In genomic region chr10:29947701-29948060, GRCh38 we compare ENCODE assay signal across 14 cellular contexts.
DNase-seq lines count a peak whose midpoint lies in the region; ATAC-seq and TF ChIP-seq lines count a peak whose summit lies in the region.
"Had no signal": no experiment of that assay in that cellular context is flagged by ENCODE, and none has a peak within 500 bp of the region (broad histone marks: within the 10 kb centered on the region; RNA-seq: fewer than 3 reads in every experiment).

No MANE protein-coding gene starts in this region.

- H3K36me3 ChIP-seq in HCT116 (ENCODE audit: control insufficient read depth in 1 of 2, insufficient read depth in 2 of 2, low read length in 2 of 2): no peaks in the 10 kb centered on the region
- H3K36me3 ChIP-seq in stomach smooth muscle (ENCODE audit: control insufficient read depth in 2 of 2, insufficient read depth in 2 of 2, low read length in 2 of 2): no peaks in the 10 kb centered on the region
- H3K36me3 ChIP-seq: BLaER1, WERI-Rb-1 had no signal

- H3K9me3 ChIP-seq in HCT116 (ENCODE audit: control insufficient read depth in 1 of 2, insufficient read depth in 1 of 2, low read depth in 1 of 2, low read length in 2 of 2): no peaks in the 10 kb centered on the region
- H3K9me3 ChIP-seq in stomach smooth muscle (ENCODE audit: control insufficient read depth in 2 of 2, low read length in 2 of 2): no peaks in the 10 kb centered on the region
- H3K9me3 ChIP-seq: BLaER1 had no signal

- RAD21 ChIA-PET in HCT116 (lab: Charles Lee; ENCODE audit: low non-redundant PET in 1 of 2, low total read pairs in 2 of 2, uncharacterized antibody in 2 of 2, unreplicated experiment in 2 of 2): no interaction called here

- DNase-seq in HCT116 (ENCODE audit: low read depth, low spot score): no peak
- peak; percentile 12 for DNase-seq in iris pigment epithelial cell (ENCODE audit: low read depth)
- no peak for DNase-seq in GF-D8 (lab: John Stamatoyannopoulos, UW)
- DNase-seq in NCI-H187 treated with DMSO at 0.1 percent for 48 hours (lab: John Stamatoyannopoulos, UW): no peak
- DNase-seq: activated T-cell treated with anti-CD3 and anti-CD28 coated beads, Interleukin-2, amount 50 U/mL, for 48 hours; glutamatergic neuron; KBM-7; small intestine; WERI-Rb-1 had no signal

- intact Hi-C loops in HCT116 (cut with micrococcal nuclease): no loop called here

- ATAC-seq in HCT116 (0 out of 2 replicates have a peak, but pooled peaks have one; percentile 36), HG03571 (IDR thresholded peaks at IDR 0.05; ENCODE audit: unreplicated experiment) (no peak), GM18858 (IDR thresholded peaks at IDR 0.05; ENCODE audit: unreplicated experiment) (no peak)

- CTCF ChIA-PET in HCT116 (lab: Charles Lee): interaction anchor here (1.0 kb wide), 1 partner anchor 55 kb away, joined by 3 read pairs; no protein-coding TSS in a partner anchor

- no peak for TF ChIP-seq POLR2A in HCT116 (IDR thresholded peaks at IDR 0.05; ENCODE audit: borderline replicate concordance, extremely low read depth, insufficient read depth, insufficient read length)

- peaks cover 0 to 6% of the 10 kb centered on the region in 2 experiments; a peak in 2 of 4 replicates for H3K4me1 ChIP-seq in HCT116 (ENCODE audit: control insufficient read depth in 1 of 2, insufficient read depth in 2 of 2, low read length in 2 of 2)
- H3K4me1 ChIP-seq in stomach smooth muscle (ENCODE audit: control insufficient read depth, insufficient read depth, low read length): peaks cover 31% of the 10 kb centered on the region

- H3K27me3 ChIP-seq in HCT116 (ENCODE audit: insufficient read depth, low read length) (no peaks in the 10 kb centered on the region), stomach smooth muscle (ENCODE audit: control insufficient read depth in 1 of 2, insufficient read depth in 2 of 2, low read length in 2 of 2) (no peaks in the 10 kb centered on the region)
- H3K27me3 ChIP-seq: BLaER1 had no signal

- H3K4me3 ChIP-seq in HCT116 (replicated peaks in 1 of 2; ENCODE audit: low read depth in 1 of 2, low read length in 2 of 2) (no peak overlapping the region), stomach smooth muscle (ENCODE audit: low read length in 2 of 2) (peak overlapping the region in 1 of 2 donors; percentile 9)
- H3K4me3 ChIP-seq: BLaER1 had no signal

- H3K9ac ChIP-seq in HCT116 (ENCODE audit: low read length) (no peak overlapping the region), stomach smooth muscle (ENCODE audit: low read length in 2 of 2) (peak overlapping the region; percentile 23 to 58)
- H3K9ac ChIP-seq: BLaER1 had no signal

- H3K27ac ChIP-seq in HCT116 (ENCODE audit: low read depth, low read length) (no peak overlapping the region), cingulate gyrus (ENCODE audit: low read depth, low read length) (peak overlapping the region; percentile 81), stomach smooth muscle (ENCODE audit: low read length) (peak overlapping the region; percentile 89)
- H3K27ac ChIP-seq: BLaER1, WERI-Rb-1 had no signal

- no peak overlapping the region for H3K4me2 ChIP-seq in HCT116 (ENCODE audit: low read length)
- H3K4me2 ChIP-seq: BLaER1 had no signal

- peak in 1 of 3 experiments; percentile 15; a peak in 1 of 6 replicates for TF ChIP-seq CTCF in HCT116 (IDR thresholded peaks at IDR 0.05 in 2 of 3, conservative IDR thresholded peaks at IDR 0.05 in 1 of 3; ENCODE audit: borderline replicate concordance in 1 of 3, insufficient read depth in 1 of 3, low read depth in 2 of 3, low read length in 2 of 3)

- H3K79me2 ChIP-seq in HCT116 (ENCODE audit: insufficient read depth, low read length): no peaks in the 10 kb centered on the region

- no peaks in the 10 kb centered on the region for H4K20me1 ChIP-seq in HCT116 (ENCODE audit: insufficient read depth)
- H4K20me1 ChIP-seq: BLaER1 had no signal

- POLR2A ChIA-PET in HCT116 (lab: Charles Lee): no interaction called here

- H2AFZ ChIP-seq in HCT116 (ENCODE audit: low read depth, low read length, poor library complexity, severe bottlenecking): no peak overlapping the region

- H3K9me2 ChIP-seq in HCT116 (ENCODE audit: insufficient read depth): no peaks in the 10 kb centered on the region

- BruUV-seq in HCT116 (replicated peaks; lab: Mats Ljungman, UMichigan): no TSS peak

- TF ChIP-seq RAD21 in HCT116 (IDR thresholded peaks at IDR 0.05; ENCODE audit: low read depth): no peak

TF ChIP-seq in HCT116, 20 proteins besides CTCF, POLR2A, EP300 and RAD21:
- no peak for TF ChIP-seq EGR1 (IDR thresholded peaks at IDR 0.05; ENCODE audit: low read depth)
- TF ChIP-seq MAX (IDR thresholded peaks at IDR 0.05): no peak
- no peak for TF ChIP-seq ZFX (IDR thresholded peaks at IDR 0.05)
- no peak for TF ChIP-seq ZNF274 (IDR thresholded peaks at IDR 0.05; ENCODE audit: low read depth, low read length)
- TF ChIP-seq ELF1 (IDR thresholded peaks at IDR 0.05; ENCODE audit: borderline replicate concordance, low read depth): no peak
- TF ChIP-seq CEBPB (IDR thresholded peaks at IDR 0.05; ENCODE audit: low read depth): no peak
- no peak for TF ChIP-seq TCF7L2 (IDR thresholded peaks at IDR 0.05; ENCODE audit: borderline replicate concordance, extremely low read depth, insufficient read depth, insufficient read length)
- TF ChIP-seq FOSL1 (IDR thresholded peaks at IDR 0.05; ENCODE audit: low read depth): no peak
- no peak for TF ChIP-seq EZH2phosphoT487 (IDR thresholded peaks at IDR 0.05; ENCODE audit: borderline replicate concordance)
- no peak for TF ChIP-seq REST (IDR thresholded peaks at IDR 0.05; ENCODE audit: low read depth)
- TF ChIP-seq CBX3 (IDR thresholded peaks at IDR 0.05; ENCODE audit: low read depth): no peak
